In genomic region chr10:98620503-98620902, GRCh38 we compare ENCODE assay signal across 24 cellular contexts.
"Had no signal": no experiment of that assay in that cellular context is flagged by ENCODE, and none has a peak within 500 bp of the region (broad histone marks: within the 10 kb centered on the region; RNA-seq: fewer than 3 reads in every experiment).

No MANE protein-coding gene starts in this region.

- FAIRE-seq: colon, keratinocyte, small intestine had no signal

- DNase-seq: dorsolateral prefrontal cortex; effector CD4-positive, alpha-beta T cell; foreskin fibroblast; heart left ventricle; left ventricle myocardium superior; lower lobe of right lung; mucosa of descending colon; naive B cell; right lobe of liver; small intestine; stimulated activated CD4-positive, alpha-beta T cell treated with anti-CD3 and anti-CD28 coated beads, Interleukin-15, amount 100 ng/mL, for 24 hours; stimulated activated CD4-positive, alpha-beta T cell treated with anti-CD3 and anti-CD28 coated beads, Interleukin-2, amount 100 ng/mL, for 48 hours; stimulated activated naive B cell treated with anti-CD40 and anti-IgM and Interleukin-4, amounts not matched to agents 10 μg/mL and 1 μg/mL and 100 μg/mL, for 72 hours; transverse colon; upper lobe of right lung; uterus had no signal

- H3K27ac ChIP-seq: dorsolateral prefrontal cortex, epithelial cell of prostate, gastroesophageal sphincter, heart left ventricle, hepatocyte, lower lobe of right lung, neural progenitor cell, parathyroid adenoma, right lobe of liver, thoracic aorta, transverse colon, upper lobe of right lung, uterus had no signal

- H3K36me3 ChIP-seq: gastroesophageal sphincter, heart left ventricle, lower lobe of right lung, neural progenitor cell, right lobe of liver, thoracic aorta, transverse colon, upper lobe of right lung, uterus had no signal

- H3K9me3 ChIP-seq: gastroesophageal sphincter, heart left ventricle, lower lobe of right lung, mucosa of descending colon, right lobe of liver, thoracic aorta, transverse colon, upper lobe of right lung, uterus had no signal

- H3K4me1 ChIP-seq: heart left ventricle, lower lobe of right lung, parathyroid adenoma, right lobe of liver, upper lobe of right lung, uterus had no signal

- H3K4me2 ChIP-seq: hepatocyte, neural progenitor cell had no signal

- H3K4me3 ChIP-seq: dorsolateral prefrontal cortex, gastroesophageal sphincter, heart left ventricle, hepatocyte, lower lobe of right lung, mucosa of descending colon, neural progenitor cell, right lobe of liver, thoracic aorta, transverse colon, upper lobe of right lung, uterus had no signal

- H3K9ac ChIP-seq: neural progenitor cell, parathyroid adenoma had no signal

- H3K27me3 ChIP-seq: gastroesophageal sphincter, heart left ventricle, hepatocyte, neural progenitor cell, right lobe of liver, transverse colon, upper lobe of right lung, uterus had no signal
